In genomic region chr9:129138476-129139232, GRCh38 we compare ENCODE assay signal across 8 cellular contexts. TPM values are rescaled to one million over a fixed set of nuclear protein-coding genes. Genes with fewer than 3 reads are reported as not detected.
DNase-seq lines count a peak whose midpoint lies in the region; ATAC-seq and TF ChIP-seq lines count a peak whose summit lies in the region.

No MANE protein-coding gene starts in this region.

- CTCF ChIA-PET in GM10248 (lab: Yijun Ruan, JAX): interaction anchor here (0.7 to 26.3 kb wide), 24 partner anchors 8 to 501 kb away, joined by 3 to 680 read pairs (median 5); partner anchors contain the start of genes C9orf50, IER5L, NTMT1 and SH3GLB2

- H3K9me3 Mint-ChIP-seq in activated T-helper 17 cell treated with anti-CD3 and anti-CD28 coated beads, Interleukin-2, amount 50 U/mL, for 72 hours: no peaks in the 10 kb centered on the region

- TF ChIP-seq POLR2A in sigmoid colon (IDR thresholded peaks at IDR 0.05): no peak

- DNase-seq in GM10248 (ENCODE audit: extremely low spot score): no peak
- DNase-seq in left ventricle myocardium inferior: peak; percentile 61
- DNase-seq in sigmoid colon: peak; percentile 82
- DNase-seq in HT-29 (ENCODE audit: low spot score): no peak
- no peak for DNase-seq in DMS114 treated with DMSO at 0.1 percent for 48 hours (lab: John Stamatoyannopoulos, UW; ENCODE audit: unreplicated experiment)

- H3K4me1 Mint-ChIP-seq in activated T-helper 17 cell treated with anti-CD3 and anti-CD28 coated beads, Interleukin-2, amount 50 U/mL, for 72 hours: peaks cover 13% of the 10 kb centered on the region

- H3K9me3 ChIP-seq in left ventricle myocardium inferior (replicated peaks) (no peaks in the 10 kb centered on the region), sigmoid colon (no peaks in the 10 kb centered on the region)

- peak; percentile 23 for TF ChIP-seq CTCF in GM10248 (IDR thresholded peaks at IDR 0.05; ENCODE audit: control extremely low read depth, extremely low read depth, low read depth, missing control alignments)
- TF ChIP-seq CTCF in left ventricle myocardium inferior (IDR thresholded peaks at IDR 0.05; ENCODE audit: borderline replicate concordance): no peak
- no peak for TF ChIP-seq CTCF in sigmoid colon (IDR thresholded peaks at IDR 0.05)

- peak in 1 of 4 donors; percentile 17 for TF ChIP-seq EP300 in sigmoid colon (IDR thresholded peaks at IDR 0.05)

- H3K27me3 ChIP-seq in left ventricle myocardium inferior (ENCODE audit: low read depth) (no peaks in the 10 kb centered on the region), sigmoid colon (no peaks in the 10 kb centered on the region)

- H3K4me1 ChIP-seq in left ventricle myocardium inferior (peaks cover 64% of the 10 kb centered on the region), sigmoid colon (peaks cover 0 to 59% (median 53%) of the 10 kb centered on the region in 4 donors)

- intact Hi-C loops in left ventricle myocardium inferior (cut with micrococcal nuclease): loop anchor here (5.0 to 10.0 kb wide), 2 partner anchors 474 to 646 kb away; no protein-coding TSS in a partner anchor
- intact Hi-C loops in sigmoid colon (cut with DNase I): loop anchor here (1.0 to 2.0 kb wide), 2 partner anchors 64 to 473 kb away; no protein-coding TSS in a partner anchor

- no peaks in the 10 kb centered on the region for H3K27me3 Mint-ChIP-seq in activated T-helper 17 cell treated with anti-CD3 and anti-CD28 coated beads, Interleukin-2, amount 50 U/mL, for 72 hours

- peaks cover 54% of the 10 kb centered on the region for H3K36me3 Mint-ChIP-seq in activated T-helper 17 cell treated with anti-CD3 and anti-CD28 coated beads, Interleukin-2, amount 50 U/mL, for 72 hours (ENCODE audit: low read depth)

- peak overlapping the region; percentile 85 for H3K27ac Mint-ChIP-seq in activated T-helper 17 cell treated with anti-CD3 and anti-CD28 coated beads, Interleukin-2, amount 50 U/mL, for 72 hours

- peaks cover 49% of the 10 kb centered on the region for H3K36me3 ChIP-seq in left ventricle myocardium inferior
- peaks cover 0 to 39% (median 13%) of the 10 kb centered on the region in 4 donors for H3K36me3 ChIP-seq in sigmoid colon

- H3K4me3 Mint-ChIP-seq in activated T-helper 17 cell treated with anti-CD3 and anti-CD28 coated beads, Interleukin-2, amount 50 U/mL, for 72 hours: peak overlapping the region; percentile 81

- 64 to 65% methylated on average over 21 of the region's 21 CpGs for WGBS in sigmoid colon, 2 donors

- POLR2A ChIA-PET in GM10248 (lab: Yijun Ruan, JAX): no interaction called here

- H3K27ac ChIP-seq in left ventricle myocardium inferior (replicated peaks) (peak overlapping the region; percentile 100), sigmoid colon (peak overlapping the region; percentile 97 to 100 (median 99))

- ATAC-seq in activated T-helper 17 cell treated with anti-CD3 and anti-CD28 coated beads, Interleukin-2, amount 50 U/mL, for 72 hours (replicated peaks): peak; percentile 2
- ATAC-seq in GM18858 (IDR thresholded peaks at IDR 0.05; ENCODE audit: unreplicated experiment) (no peak), GM21515 (IDR thresholded peaks at IDR 0.05; ENCODE audit: unreplicated experiment) (no peak)

- H3K4me3 ChIP-seq in left ventricle myocardium inferior (peak overlapping the region; percentile 71), sigmoid colon (peak overlapping the region in 1 of 4 donors; percentile 59)

RNA-seq across cellular contexts. Expression of gene PTPA, which starts 27.4 kb away (rescaled TPM):
- 100 to 1,000 TPM in 1 of 2 donors, 10 to 100 TPM in 1; 77.9 to 131 TPM for total RNA-seq in activated T-helper 17 cell treated with anti-CD3 and anti-CD28 coated beads, Interleukin-2, amount 50 U/mL, for 72 hours
- total RNA-seq in left ventricle myocardium inferior (162 TPM), sigmoid colon (10 to 100 TPM; 50.2 to 79.5 (median 77.4) TPM)
- polyA plus RNA-seq in sigmoid colon: 100 to 1,000 TPM in 1 of 3 donors, 10 to 100 TPM in 2; 67.3 to 141 (median 88.3) TPM
- total RNA-seq in HT-29 (2014; rRNA removed; shearing (Covaris generic)): 206 and 210 TPM in 2 replicates

RNA-seq across cellular contexts. Expression of gene CRAT, which starts 28.1 kb away (rescaled TPM):
- 10 to 100 TPM; 19.8 to 21.8 TPM for total RNA-seq in activated T-helper 17 cell treated with anti-CD3 and anti-CD28 coated beads, Interleukin-2, amount 50 U/mL, for 72 hours
- total RNA-seq in left ventricle myocardium inferior (85.3 TPM), sigmoid colon (10 to 100 TPM; 49.6 to 58.8 (median 52.7) TPM)
- 10 to 100 TPM; 49.8 to 66.8 (median 58.3) TPM for polyA plus RNA-seq in sigmoid colon
- 37.4 and 43.7 TPM in 2 replicates for total RNA-seq in HT-29 (2014; rRNA removed; shearing (Covaris generic))

RNA-seq across cellular contexts. Expression of gene IER5L, which starts 39.4 kb away (rescaled TPM):
- 1 to 10 TPM in 1 of 2 donors, under 1 TPM in 1; 0.67 to 2.2 TPM for total RNA-seq in activated T-helper 17 cell treated with anti-CD3 and anti-CD28 coated beads, Interleukin-2, amount 50 U/mL, for 72 hours
- total RNA-seq in left ventricle myocardium inferior (3.8 TPM), sigmoid colon (10 to 100 TPM in 2 of 4 donors, 1 to 10 TPM in 2; 4.4 to 17.4 (median 10.2) TPM)
- polyA plus RNA-seq in sigmoid colon: 1 to 10 TPM; 2.3 to 6.7 (median 6.0) TPM
- total RNA-seq in HT-29 (2014; rRNA removed; shearing (Covaris generic)): 68.5 and 77.2 TPM in 2 replicates

RNA-seq across cellular contexts. Expression of gene DOLPP1, which starts 57.7 kb away (rescaled TPM):
- 10 to 100 TPM; 12.3 to 20.8 TPM for total RNA-seq in activated T-helper 17 cell treated with anti-CD3 and anti-CD28 coated beads, Interleukin-2, amount 50 U/mL, for 72 hours
- total RNA-seq in left ventricle myocardium inferior (9.4 TPM), sigmoid colon (1 to 10 TPM; 2.3 to 4.3 (median 3.4) TPM)
- 10 to 100 TPM in 1 of 3 donors, 1 to 10 TPM in 2; 9.0 to 39.4 (median 9.7) TPM for polyA plus RNA-seq in sigmoid colon
- 45.4 and 50.8 TPM in 2 replicates for total RNA-seq in HT-29 (2014; rRNA removed; shearing (Covaris generic))

Comparison
In these comparisons a context has a peak if more than half of its experiments do, and no peak if none do; other contexts are left out.
1. DNase-seq: peak in left ventricle myocardium inferior (single experiment) and sigmoid colon (single experiment); none in GM10248 (single experiment), HT-29 (single experiment) and DMS114 treated with DMSO at 0.1 percent for 48 hours (single experiment).